ENCODE assay signal across 19 cellular contexts in genomic region chr7:33692956-33693355, GRCh38.
DNase-seq lines count a peak whose midpoint lies in the region; ATAC-seq and TF ChIP-seq lines count a peak whose summit lies in the region.
"Had no signal": no experiment of that assay in that cellular context is flagged by ENCODE, and none has a peak within 500 bp of the region (broad histone marks: within the 10 kb centered on the region; RNA-seq: fewer than 3 reads in every experiment).

No MANE protein-coding gene starts in this region.

- DNase-seq in GM03348 (ENCODE audit: low spot score) = peak; percentile 78
- DNase-seq in SK-MEL-5 (ENCODE audit: low read depth, low spot score) = peak; percentile 20
- DNase-seq in epithelial cell of esophagus (ENCODE audit: low read depth) = peak; percentile 40
- peak; percentile 18 for DNase-seq in renal cortical epithelial cell (ENCODE audit: low read depth)
- DNase-seq in gastrocnemius medialis = no peak
- no peak for DNase-seq in BE2C
- no peak for DNase-seq in activated T-cell treated with anti-CD3 and anti-CD28 coated beads for 4 hours
- no peak for DNase-seq in CD1c-positive myeloid dendritic cell (ENCODE audit: extremely low spot score)
- DNase-seq: activated CD4-positive, alpha-beta memory T cell treated with anti-CD3 and anti-CD28 coated beads for 36 hours; body of pancreas; CD4-positive, alpha-beta T cell; endodermal cell; hippocampal formation; left colon; NCI-H2081 treated with DMSO at 0.1 percent for 48 hours; psoas muscle; transverse colon had no signal

- ATAC-seq in gastrocnemius medialis = no peak
- ATAC-seq: activated T-helper 17 cell treated with anti-CD3 and anti-CD28 coated beads, Interleukin-2, amount 50 U/mL, for 72 hours; body of pancreas; left colon; psoas muscle; Right ventricle myocardium inferior had no signal

- H3K9me3 ChIP-seq in gastrocnemius medialis (no peaks in the 10 kb centered on the region), BE2C (no peaks in the 10 kb centered on the region)
- H3K9me3 ChIP-seq: body of pancreas, psoas muscle, transverse colon had no signal

- TF ChIP-seq CTCF in epithelial cell of esophagus (IDR thresholded peaks at IDR 0.05; ENCODE audit: insufficient read depth, low read depth, low read length, missing control alignments) = no peak
- no peak for TF ChIP-seq CTCF in gastrocnemius medialis (IDR thresholded peaks at IDR 0.05 in 4 of 5, conservative IDR thresholded peaks at IDR 0.05 in 1 of 5)
- TF ChIP-seq CTCF in BE2C (IDR thresholded peaks at IDR 0.05; ENCODE audit: low read depth, low read length) = no peak

- intact Hi-C loops in gastrocnemius medialis (cut with DNase I; ENCODE audit: low total_unique reads) = no loop called here

- no peak for TF ChIP-seq POLR2A in gastrocnemius medialis (IDR thresholded peaks at IDR 0.05)

- in situ Hi-C loops in SK-MEL-5 (cut with HindIII; ENCODE audit: low pct_unique_long_range_greater_than_20kb, low sequenced_read_pairs) (no loop called here), gastrocnemius medialis (cut with MboI; ENCODE audit: low sequenced_read_pairs in 4 of 4) (no loop called here)

- no peak overlapping the region for H3K27ac ChIP-seq in gastrocnemius medialis
- H3K27ac ChIP-seq: body of pancreas, psoas muscle, transverse colon had no signal

- H3K27me3 ChIP-seq in gastrocnemius medialis (no peaks in the 10 kb centered on the region), BE2C (no peaks in the 10 kb centered on the region)
- H3K27me3 ChIP-seq: body of pancreas, transverse colon had no signal

- no peaks in the 10 kb centered on the region for H3K36me3 ChIP-seq in gastrocnemius medialis
- H3K36me3 ChIP-seq in BE2C = no peaks in the 10 kb centered on the region
- H3K36me3 ChIP-seq: transverse colon had no signal

- no peaks in the 10 kb centered on the region for H3K4me1 ChIP-seq in gastrocnemius medialis
- no peaks in the 10 kb centered on the region for H3K4me1 ChIP-seq in BE2C
- H3K4me1 ChIP-seq: body of pancreas, psoas muscle had no signal

- no peak overlapping the region for H3K4me3 ChIP-seq in epithelial cell of esophagus (ENCODE audit: low read length)
- H3K4me3 ChIP-seq in gastrocnemius medialis = no peak overlapping the region
- no peak overlapping the region for H3K4me3 ChIP-seq in BE2C (ENCODE audit: low read depth, low read length)
- H3K4me3 ChIP-seq: body of pancreas, psoas muscle, transverse colon had no signal

Comparison
In these comparisons a context has a peak if more than half of its experiments do, and no peak if none do; other contexts are left out.
1. DNase-seq: peak in GM03348 (single experiment), SK-MEL-5 (single experiment), epithelial cell of esophagus (single experiment) and renal cortical epithelial cell (single experiment); none in gastrocnemius medialis (0 of 2), BE2C (single experiment), activated T-cell treated with anti-CD3 and anti-CD28 coated beads for 4 hours (single experiment) and CD1c-positive myeloid dendritic cell (single experiment).